ENCODE assay signal across 1 cellular context in the genomic region with DNA sequence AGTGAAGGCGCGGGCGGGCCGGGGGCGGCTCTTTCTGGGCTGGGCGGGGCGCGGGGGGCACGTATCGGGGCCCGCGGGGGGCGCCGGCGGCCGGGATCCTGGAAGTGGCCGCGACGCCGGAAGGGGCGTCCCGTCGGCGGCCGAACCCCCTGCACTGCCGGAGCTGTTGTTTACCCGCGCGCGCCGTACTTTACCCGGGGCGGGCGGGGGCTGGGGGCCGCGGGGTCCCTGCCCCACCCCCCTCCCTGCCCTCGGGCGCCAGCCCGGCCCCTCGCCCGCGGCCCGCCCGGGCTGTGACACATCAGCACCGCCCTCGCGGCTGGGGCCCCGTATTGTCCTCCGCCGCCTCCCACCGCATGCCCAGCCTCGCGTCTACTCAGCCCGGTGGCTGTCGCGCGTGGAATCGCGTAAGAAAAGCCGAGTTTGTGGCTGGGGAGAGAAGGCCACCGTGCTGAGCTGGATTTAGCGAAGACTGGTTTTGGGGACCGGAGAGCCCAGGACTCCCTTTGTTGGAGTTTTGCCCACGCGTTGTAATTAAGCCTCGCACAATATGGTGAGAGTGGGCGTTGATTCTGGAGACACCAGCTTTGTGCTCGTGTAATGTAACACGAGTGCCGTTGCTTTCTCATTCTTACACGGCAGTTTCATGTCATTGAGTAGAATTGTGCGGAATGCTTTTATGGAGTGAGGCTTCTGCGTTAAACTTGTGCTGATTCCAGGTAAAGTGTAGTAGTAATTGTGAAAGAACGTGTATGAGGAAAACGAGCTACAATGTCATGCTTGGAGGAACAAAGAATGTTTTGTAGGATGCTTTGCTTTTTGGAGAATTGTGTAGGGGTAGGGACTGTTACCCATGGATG.
TF ChIP-seq lines count a peak whose summit lies in the region.

No MANE protein-coding gene starts in this region.

TF ChIP-seq in GM12878, 131 proteins besides CTCF, POLR2A, EP300 and RAD21 (continued from another document):
- TF ChIP-seq USF2 (IDR thresholded peaks at IDR 0.05; ENCODE audit: borderline replicate concordance, low read depth, low read length), result no peak
- no peak for TF ChIP-seq MYC (IDR thresholded peaks at IDR 0.05; ENCODE audit: insufficient read depth, insufficient read length, insufficient replicate concordance, low read length, severe bottlenecking)
- TF ChIP-seq HSF1 (IDR thresholded peaks at IDR 0.05; ENCODE audit: low read depth, low read length), result no peak
- no peak for TF ChIP-seq ATF2 (IDR thresholded peaks at IDR 0.05; ENCODE audit: low read length)
- TF ChIP-seq MYB (IDR thresholded peaks at IDR 0.05; ENCODE audit: borderline replicate concordance, low read depth, low read length), result no peak
- TF ChIP-seq RBBP5 (conservative IDR thresholded peaks at IDR 0.05), result no peak
- TF ChIP-seq RUNX3 (IDR thresholded peaks at IDR 0.05; ENCODE audit: low read length), result no peak
